10 cellular contexts compared by ENCODE assay signal in the genomic region with DNA sequence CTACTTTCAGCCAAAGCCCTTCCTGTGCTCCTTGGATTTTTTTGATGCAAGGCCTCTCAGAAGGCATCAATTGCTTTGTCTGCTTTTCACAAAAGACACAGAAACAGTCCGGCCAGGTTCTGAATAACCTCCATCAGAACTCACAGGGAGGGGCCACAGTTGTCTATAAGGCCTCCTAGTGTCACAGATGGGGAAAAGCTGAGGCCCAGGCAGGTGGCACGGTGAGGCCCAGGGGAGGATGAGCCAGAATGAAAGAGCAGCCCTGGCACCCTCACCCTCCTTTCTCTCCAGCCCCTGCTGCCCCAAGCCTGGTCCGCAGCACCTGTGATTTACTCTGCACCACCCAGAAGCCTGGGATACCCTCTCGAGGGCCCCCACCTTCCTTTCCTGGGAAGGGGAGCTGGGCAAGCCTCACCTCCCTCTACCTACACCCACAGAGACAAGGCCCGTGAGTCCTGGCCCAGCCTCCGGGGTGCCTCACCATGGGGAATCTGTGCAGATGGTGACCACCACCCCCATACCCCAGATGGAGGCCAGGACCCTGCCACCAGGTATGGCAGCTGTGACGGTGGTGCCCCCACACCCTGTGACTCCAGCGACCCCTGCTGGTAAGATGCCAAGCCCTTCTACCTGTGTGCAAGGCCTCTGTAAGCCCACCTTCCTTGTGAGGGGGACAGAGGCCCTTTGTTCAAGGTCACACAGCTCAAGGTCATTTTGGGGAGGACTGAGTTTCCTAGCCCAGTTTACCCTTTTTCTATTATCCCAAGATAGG. TPM values are rescaled to one million over a fixed set of nuclear protein-coding genes. Genes with fewer than 3 reads are reported as not detected.
DNase-seq lines count a peak whose midpoint lies in the region; ATAC-seq and TF ChIP-seq lines count a peak whose summit lies in the region.
"Had no signal": no experiment of that assay in that cellular context is flagged by ENCODE, and none has a peak within 500 bp of the region (broad histone marks: within the 10 kb centered on the region; RNA-seq: fewer than 3 reads in every experiment).

No MANE protein-coding gene starts in this region.

- H3K4me1 Mint-ChIP-seq in activated naive CD4-positive, alpha-beta T cell treated with anti-CD3 and anti-CD28 coated beads for 36 hours (ENCODE audit: low read depth) = no peaks in the 10 kb centered on the region
- peaks cover 2% of the 10 kb centered on the region for H3K4me1 Mint-ChIP-seq in mesothelial cell of epicardium

- no peaks in the 10 kb centered on the region for H3K36me3 Mint-ChIP-seq in activated naive CD4-positive, alpha-beta T cell treated with anti-CD3 and anti-CD28 coated beads for 36 hours (ENCODE audit: low read depth)
- peaks cover 4% of the 10 kb centered on the region for H3K36me3 Mint-ChIP-seq in mesothelial cell of epicardium

- H3K9me2 ChIP-seq in OCI-LY1 (ENCODE audit: low read depth, low read length) = no peaks in the 10 kb centered on the region

- no peaks in the 10 kb centered on the region for H3K9me3 Mint-ChIP-seq in activated naive CD4-positive, alpha-beta T cell treated with anti-CD3 and anti-CD28 coated beads for 36 hours
- no peaks in the 10 kb centered on the region for H3K9me3 Mint-ChIP-seq in mesothelial cell of epicardium
- H3K9me3 Mint-ChIP-seq: T-helper 1 cell treated with Interleukin-12 subunit alpha and Interleukin-12 subunit beta and Interleukin-4 antibody, amounts not matched to agents 30 μg/mL and 1 μg/mL, for 36 hours had no signal

- H3K36me3 ChIP-seq in OCI-LY1 (ENCODE audit: insufficient read depth, low read length) (no peaks in the 10 kb centered on the region), upper lobe of right lung (no peaks in the 10 kb centered on the region), tibial artery (no peaks in the 10 kb centered on the region)
- H3K36me3 ChIP-seq: ovary had no signal

- no peaks in the 10 kb centered on the region for H3K79me2 ChIP-seq in OCI-LY1 (ENCODE audit: insufficient read depth, low read length)

- H3F3A ChIP-seq in OCI-LY1 (ENCODE audit: insufficient read depth, low read length) = no peaks in the 10 kb centered on the region

- intact Hi-C loops in activated naive CD4-positive, alpha-beta T cell treated with anti-CD3 and anti-CD28 coated beads for 36 hours (cut with micrococcal nuclease) = loop anchor here (1.0 to 10.0 kb wide), 4 partner anchors 57 to 245 kb away; no protein-coding TSS in a partner anchor
- intact Hi-C loops in upper lobe of right lung (cut with DNase I) (no loop called here), tibial artery (cut with DNase I; ENCODE audit: low total_unique reads) (no loop called here)

- no peak overlapping the region for H3K27ac Mint-ChIP-seq in activated naive CD4-positive, alpha-beta T cell treated with anti-CD3 and anti-CD28 coated beads for 36 hours
- no peak overlapping the region for H3K27ac Mint-ChIP-seq in mesothelial cell of epicardium
- H3K27ac Mint-ChIP-seq: T-helper 1 cell treated with Interleukin-12 subunit alpha and Interleukin-12 subunit beta and Interleukin-4 antibody, amounts not matched to agents 30 μg/mL and 1 μg/mL, for 36 hours had no signal

- CTCF ChIA-PET in activated naive CD4-positive, alpha-beta T cell treated with anti-CD3 and anti-CD28 coated beads for 36 hours (lab: Charles Lee) = interaction anchor here (0.8 to 1.9 kb wide), 8 partner anchors 15 to 174 kb away, joined by 3 to 10 read pairs (median 4); no protein-coding TSS in a partner anchor

- no peak overlapping the region for H3K4me2 ChIP-seq in OCI-LY1 (ENCODE audit: low read length)

- H3K4me3 ChIP-seq in OCI-LY1 (ENCODE audit: low read depth, low read length, poor library complexity, severe bottlenecking) (no peak overlapping the region), upper lobe of right lung (no peak overlapping the region), tibial artery (no peak overlapping the region)
- H3K4me3 ChIP-seq: ovary had no signal

- no peak overlapping the region for H2AFZ ChIP-seq in OCI-LY1 (ENCODE audit: low read length)

- H4K20me1 ChIP-seq in OCI-LY1 (ENCODE audit: insufficient read depth, low read length) = no peaks in the 10 kb centered on the region

- peak; percentile 55 for DNase-seq in DMS53 (lab: John Stamatoyannopoulos, UW)
- DNase-seq in DMS53 treated with DMSO at 0.1 percent for 48 hours (lab: John Stamatoyannopoulos, UW; ENCODE audit: unreplicated experiment) = no peak
- DNase-seq in activated naive CD4-positive, alpha-beta T cell treated with anti-CD3 and anti-CD28 coated beads for 36 hours = peak; percentile 75
- peak in 1 of 2 experiments; percentile 51 for DNase-seq in mesothelial cell of epicardium (ENCODE audit: low spot score in 2 of 2, unreplicated experiment in 2 of 2)
- no peak for DNase-seq in upper lobe of right lung
- no peak for DNase-seq in tibial artery

- H3K27ac ChIP-seq in OCI-LY1 (ENCODE audit: low read depth, low read length, poor library complexity, severe bottlenecking) (no peak overlapping the region), upper lobe of right lung (no peak overlapping the region), tibial artery (no peak overlapping the region)
- H3K27ac ChIP-seq: ovary had no signal

- H3K27me3 ChIP-seq in OCI-LY1 (ENCODE audit: insufficient read depth, low read length) (no peaks in the 10 kb centered on the region), upper lobe of right lung (no peaks in the 10 kb centered on the region), tibial artery (peaks cover 0 to 6% of the 10 kb centered on the region in 2 donors)
- H3K27me3 ChIP-seq: ovary had no signal

- H3K9me3 ChIP-seq in OCI-LY1 (ENCODE audit: low read length) (no peaks in the 10 kb centered on the region), upper lobe of right lung (no peaks in the 10 kb centered on the region), tibial artery (no peaks in the 10 kb centered on the region)
- H3K9me3 ChIP-seq: ovary had no signal

- H3K4me3 Mint-ChIP-seq in activated naive CD4-positive, alpha-beta T cell treated with anti-CD3 and anti-CD28 coated beads for 36 hours = no peak overlapping the region
- H3K4me3 Mint-ChIP-seq in mesothelial cell of epicardium = no peak overlapping the region
- H3K4me3 Mint-ChIP-seq: T-helper 1 cell treated with Interleukin-12 subunit alpha and Interleukin-12 subunit beta and Interleukin-4 antibody, amounts not matched to agents 30 μg/mL and 1 μg/mL, for 36 hours had no signal

- H3K9ac ChIP-seq in OCI-LY1 (ENCODE audit: low read length) = no peak overlapping the region

- ATAC-seq in upper lobe of right lung (peak; percentile 21), GM21526 (IDR thresholded peaks at IDR 0.05; ENCODE audit: low FRiP score, unreplicated experiment) (no peak)

- TF ChIP-seq CTCF in OCI-LY1 (IDR thresholded peaks at IDR 0.05; ENCODE audit: low read length) (peak; percentile 96), mesothelial cell of epicardium (IDR thresholded peaks at IDR 0.05; ENCODE audit: unreplicated experiment) (peak; percentile 30), upper lobe of right lung (IDR thresholded peaks at IDR 0.05) (peak; percentile 47), tibial artery (IDR thresholded peaks at IDR 0.05) (no peak)

- H3K27me3 Mint-ChIP-seq in activated naive CD4-positive, alpha-beta T cell treated with anti-CD3 and anti-CD28 coated beads for 36 hours (ENCODE audit: low read depth) = no peaks in the 10 kb centered on the region
- peaks cover 1% of the 10 kb centered on the region for H3K27me3 Mint-ChIP-seq in mesothelial cell of epicardium (ENCODE audit: low read depth)

- H3K4me1 ChIP-seq in OCI-LY1 (ENCODE audit: insufficient read depth, low read length, severe bottlenecking) = no peaks in the 10 kb centered on the region
- no peaks in the 10 kb centered on the region for H3K4me1 ChIP-seq in upper lobe of right lung
- no peaks in the 10 kb centered on the region for H3K4me1 ChIP-seq in tibial artery

RNA-seq across cellular contexts. Expression of a gene that starts 26.2 kb away (rescaled TPM):
- under 1 TPM; 0.47 to 0.93 TPM for total RNA-seq in activated naive CD4-positive, alpha-beta T cell treated with anti-CD3 and anti-CD28 coated beads for 36 hours
- total RNA-seq in mesothelial cell of epicardium (35.3 to 38.9 TPM (median 38.0 TPM) in 3 replicates), upper lobe of right lung (35.3 TPM)

RNA-seq across cellular contexts. Expression of a gene that starts 38.6 kb away (rescaled TPM):
- total RNA-seq in activated naive CD4-positive, alpha-beta T cell treated with anti-CD3 and anti-CD28 coated beads for 36 hours = 10 to 100 TPM; 17.6 to 19.4 TPM
- 27.4 to 31.6 TPM (median 27.7 TPM) in 3 replicates for total RNA-seq in mesothelial cell of epicardium
- total RNA-seq in upper lobe of right lung = 14.6 TPM

Comparison
In these comparisons a context has a peak if more than half of its experiments do, and no peak if none do; other contexts are left out.
1. DNase-seq: peak in DMS53 (single experiment) and activated naive CD4-positive, alpha-beta T cell treated with anti-CD3 and anti-CD28 coated beads for 36 hours (single experiment); none in DMS53 treated with DMSO at 0.1 percent for 48 hours (single experiment), upper lobe of right lung (single experiment) and tibial artery (0 of 2).
2. CTCF ChIP-seq: peak in OCI-LY1 (single experiment), mesothelial cell of epicardium (single experiment) and upper lobe of right lung (single experiment); none in tibial artery (0 of 2).
3. RNA of a gene that starts 26.2 kb away (total RNA-seq): 35.3 to 38.9 TPM in mesothelial cell of epicardium and 35.3 TPM in upper lobe of right lung (single experiment); 0.47 to 0.93 TPM in activated naive CD4-positive, alpha-beta T cell treated with anti-CD3 and anti-CD28 coated beads for 36 hours; every median in the first group is over 10 times any median in the second.